ENCODE assay signal across 15 cellular contexts in the genomic region with DNA sequence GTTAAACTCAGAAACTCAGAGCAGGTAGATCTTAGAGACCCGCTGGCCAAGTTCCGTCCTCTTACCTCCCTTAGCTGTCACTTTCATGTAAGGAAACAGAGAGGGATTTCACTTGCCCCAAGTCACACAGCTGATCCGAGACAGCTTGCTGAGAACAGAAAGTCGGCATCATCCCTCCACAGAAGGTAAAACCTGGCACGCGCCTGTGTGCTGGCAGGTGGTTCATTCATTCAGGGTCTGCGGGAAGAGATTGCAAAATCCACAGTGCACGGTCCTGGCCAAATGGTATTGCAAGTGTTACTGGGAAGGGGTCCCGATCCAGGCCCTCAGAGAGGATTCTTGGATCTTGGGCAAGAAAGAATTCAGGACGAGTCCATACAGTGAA.
DNase-seq lines count a peak whose midpoint lies in the region; ATAC-seq and TF ChIP-seq lines count a peak whose summit lies in the region.
"Had no signal": no experiment of that assay in that cellular context is flagged by ENCODE, and none has a peak within 500 bp of the region (broad histone marks: within the 10 kb centered on the region; RNA-seq: fewer than 3 reads in every experiment).

No MANE protein-coding gene starts in this region.

- no peaks in the 10 kb centered on the region for H3K27me3 Mint-ChIP-seq in activated T-cell treated with anti-CD3 and anti-CD28 coated beads, Interleukin-2, amount 50 U/mL, for 24 hours

- H3K4me3 Mint-ChIP-seq in activated T-cell treated with anti-CD3 and anti-CD28 coated beads, Interleukin-2, amount 50 U/mL, for 24 hours: peak overlapping the region; percentile 55

- CTCF ChIA-PET in HEK293 (lab: Yijun Ruan, JAX): interaction anchor here (0.6 to 0.8 kb wide), 2 partner anchors 10 to 79 kb away, joined by 4 read pairs; no protein-coding TSS in a partner anchor

- POLR2A ChIA-PET in HEK293 (lab: Yijun Ruan, JAX): interaction anchor here (0.5 kb wide), 1 partner anchor 502 kb away, joined by 8 read pairs; no protein-coding TSS in a partner anchor

- peaks cover 11% of the 10 kb centered on the region for H3K4me1 Mint-ChIP-seq in activated T-cell treated with anti-CD3 and anti-CD28 coated beads, Interleukin-2, amount 50 U/mL, for 24 hours (ENCODE audit: low read depth)

- H3K36me3 ChIP-seq in HEK293 (ENCODE audit: control insufficient read depth in 2 of 2, insufficient read depth in 1 of 2, low read length in 2 of 2) (peaks cover 0 to 2% of the 10 kb centered on the region in 2 experiments; a peak in 1 of 3 replicates), neutrophil (no peaks in the 10 kb centered on the region)
- H3K36me3 ChIP-seq: esophagus squamous epithelium had no signal

- no peaks in the 10 kb centered on the region for H3K9me3 Mint-ChIP-seq in activated T-cell treated with anti-CD3 and anti-CD28 coated beads, Interleukin-2, amount 50 U/mL, for 24 hours

- no peaks in the 10 kb centered on the region for H3K27me3 ChIP-seq in neutrophil

- DNase-seq in activated T-cell treated with anti-CD3 and anti-CD28 coated beads, Interleukin-2, amount 50 U/mL, for 24 hours: no peak
- DNase-seq in activated T-cell treated with anti-CD3 and anti-CD28 coated beads, Interleukin-2, amount 50 U/mL, for 48 hours: no peak
- DNase-seq in cerebellar cortex (ENCODE audit: low spot score): peak; percentile 62
- no peak for DNase-seq in foreskin fibroblast
- DNase-seq: ACHN, DMS 273 treated with DMSO at 0.1 percent for 48 hours, esophagus squamous epithelium, hippocampal formation, NCI-H2107, NCI-H82 had no signal

- TF ChIP-seq CTCF in HEK293 (tag by site-specific recombination; IDR thresholded peaks at IDR 0.05): no peak
- no peak for TF ChIP-seq CTCF in neutrophil (IDR thresholded peaks at IDR 0.05)
- no peak for TF ChIP-seq CTCF in foreskin fibroblast (IDR thresholded peaks at IDR 0.05; ENCODE audit: low read depth, low read length)

- H3K9me3 ChIP-seq in HEK293 (ENCODE audit: control insufficient read depth, insufficient read depth, low read depth, low read length) (no peaks in the 10 kb centered on the region), neutrophil (no peaks in the 10 kb centered on the region)
- H3K9me3 ChIP-seq: esophagus squamous epithelium had no signal

- H3K27ac Mint-ChIP-seq in activated T-cell treated with anti-CD3 and anti-CD28 coated beads, Interleukin-2, amount 50 U/mL, for 24 hours: no peak overlapping the region

- H3K27ac ChIP-seq in HEK293 (ENCODE audit: extremely low read depth, low read depth, low read length): no peak overlapping the region
- peak overlapping the region; percentile 96 for H3K27ac ChIP-seq in neutrophil
- H3K27ac ChIP-seq: RWPE1 had no signal

- ATAC-seq in GM18868 (IDR thresholded peaks at IDR 0.05; ENCODE audit: unreplicated experiment) (no peak), GM21786 (IDR thresholded peaks at IDR 0.05; ENCODE audit: unreplicated experiment) (no peak)

- no peaks in the 10 kb centered on the region for H3K36me3 Mint-ChIP-seq in activated T-cell treated with anti-CD3 and anti-CD28 coated beads, Interleukin-2, amount 50 U/mL, for 24 hours (ENCODE audit: low read depth)

- H3K4me3 ChIP-seq in HEK293 (ENCODE audit: low read depth, low read length): no peak overlapping the region
- peak overlapping the region; percentile 72 to 98 for H3K4me3 ChIP-seq in neutrophil (ENCODE audit: low read depth in 1 of 2, low read length in 1 of 2)
- no peak overlapping the region for H3K4me3 ChIP-seq in foreskin fibroblast (ENCODE audit: low read depth in 1 of 2, low read length in 2 of 2)

- H3K4me1 ChIP-seq in HEK293 (ENCODE audit: control insufficient read depth, insufficient read depth, low read length): peaks cover 2% of the 10 kb centered on the region; the same call in 1 of the 2 replicates
- H3K4me1 ChIP-seq in neutrophil (ENCODE audit: control insufficient read depth in 1 of 2, insufficient read depth in 1 of 2, low read depth in 1 of 2, low read length in 1 of 2): peaks cover 67 to 68% of the 10 kb centered on the region in 2 experiments

TF ChIP-seq in HEK293, 187 proteins besides CTCF, POLR2A, EP300 and RAD21:
- no peak for TF ChIP-seq ZBTB1 (tag by site-specific recombination; IDR thresholded peaks at IDR 0.05)
- TF ChIP-seq ZNF133 (tag by site-specific recombination; IDR thresholded peaks at IDR 0.05): no peak
- no peak for TF ChIP-seq ZNF473 (tag by site-specific recombination; IDR thresholded peaks at IDR 0.05)
- TF ChIP-seq, protein P1, sequence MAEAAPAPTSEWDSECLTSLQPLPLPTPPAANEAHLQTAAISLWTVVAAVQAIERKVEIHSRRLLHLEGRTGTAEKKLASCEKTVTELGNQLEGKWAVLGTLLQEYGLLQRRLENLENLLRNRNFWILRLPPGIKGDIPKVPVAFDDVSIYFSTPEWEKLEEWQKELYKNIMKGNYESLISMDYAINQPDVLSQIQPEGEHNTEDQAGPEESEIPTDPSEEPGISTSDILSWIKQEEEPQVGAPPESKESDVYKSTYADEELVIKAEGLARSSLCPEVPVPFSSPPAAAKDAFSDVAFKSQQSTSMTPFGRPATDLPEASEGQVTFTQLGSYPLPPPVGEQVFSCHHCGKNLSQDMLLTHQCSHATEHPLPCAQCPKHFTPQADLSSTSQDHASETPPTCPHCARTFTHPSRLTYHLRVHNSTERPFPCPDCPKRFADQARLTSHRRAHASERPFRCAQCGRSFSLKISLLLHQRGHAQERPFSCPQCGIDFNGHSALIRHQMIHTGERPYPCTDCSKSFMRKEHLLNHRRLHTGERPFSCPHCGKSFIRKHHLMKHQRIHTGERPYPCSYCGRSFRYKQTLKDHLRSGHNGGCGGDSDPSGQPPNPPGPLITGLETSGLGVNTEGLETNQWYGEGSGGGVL (tag by site-specific recombination; IDR thresholded peaks at IDR 0.05): no peak
- TF ChIP-seq SALL2 (tag by site-specific recombination; IDR thresholded peaks at IDR 0.05; ENCODE audit: borderline replicate concordance): no peak
- TF ChIP-seq, protein P2, sequence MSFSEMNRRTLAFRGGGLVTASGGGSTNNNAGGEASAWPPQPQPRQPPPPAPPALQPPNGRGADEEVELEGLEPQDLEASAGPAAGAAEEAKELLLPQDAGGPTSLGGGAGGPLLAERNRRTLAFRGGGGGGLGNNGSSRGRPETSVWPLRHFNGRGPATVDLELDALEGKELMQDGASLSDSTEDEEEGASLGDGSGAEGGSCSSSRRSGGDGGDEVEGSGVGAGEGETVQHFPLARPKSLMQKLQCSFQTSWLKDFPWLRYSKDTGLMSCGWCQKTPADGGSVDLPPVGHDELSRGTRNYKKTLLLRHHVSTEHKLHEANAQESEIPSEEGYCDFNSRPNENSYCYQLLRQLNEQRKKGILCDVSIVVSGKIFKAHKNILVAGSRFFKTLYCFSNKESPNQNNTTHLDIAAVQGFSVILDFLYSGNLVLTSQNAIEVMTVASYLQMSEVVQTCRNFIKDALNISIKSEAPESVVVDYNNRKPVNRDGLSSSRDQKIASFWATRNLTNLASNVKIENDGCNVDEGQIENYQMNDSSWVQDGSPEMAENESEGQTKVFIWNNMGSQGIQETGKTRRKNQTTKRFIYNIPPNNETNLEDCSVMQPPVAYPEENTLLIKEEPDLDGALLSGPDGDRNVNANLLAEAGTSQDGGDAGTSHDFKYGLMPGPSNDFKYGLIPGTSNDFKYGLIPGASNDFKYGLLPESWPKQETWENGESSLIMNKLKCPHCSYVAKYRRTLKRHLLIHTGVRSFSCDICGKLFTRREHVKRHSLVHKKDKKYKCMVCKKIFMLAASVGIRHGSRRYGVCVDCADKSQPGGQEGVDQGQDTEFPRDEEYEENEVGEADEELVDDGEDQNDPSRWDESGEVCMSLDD (tag by site-specific recombination; IDR thresholded peaks at IDR 0.05): no peak
- no peak for TF ChIP-seq YY2 (tag by site-specific recombination; IDR thresholded peaks at IDR 0.05)
- TF ChIP-seq ZNF791 (tag by site-specific recombination; IDR thresholded peaks at IDR 0.05): no peak
- 0 out of 2 replicates have a peak, but pooled peaks have one; percentile 74 for TF ChIP-seq ZNF768 (tag by site-specific recombination; IDR thresholded peaks at IDR 0.05)
TF ChIP-seq in HEK293: peak in this region for 1.

Comparison
In these comparisons a context has a peak if more than half of its experiments do, and no peak if none do; other contexts are left out.
1. H3K4me3 ChIP-seq: peak in neutrophil (2 of 2); none in HEK293 (single experiment) and foreskin fibroblast (0 of 2).